Comparison of ENCODE assay signal across 1 cellular context in genomic region chr11:66222358-66223149, GRCh38.
A peak's percentile ranks its signal among the peaks of the same experiment; 100 is the strongest.
TF ChIP-seq lines count a peak whose summit lies in the region.

No MANE protein-coding gene starts in this region.

TF ChIP-seq in H1, 55 proteins besides CTCF, POLR2A, EP300 and RAD21:
- TF ChIP-seq ASH2L (IDR thresholded peaks at IDR 0.05; ENCODE audit: low read length) (peak; percentile 37), JUND (IDR thresholded peaks at IDR 0.05; ENCODE audit: low read length) (peak; percentile 84), NRF1 (IDR thresholded peaks at IDR 0.05; ENCODE audit: low read depth, low read length) (no peak), SIRT6 (IDR thresholded peaks at IDR 0.05; ENCODE audit: low read length) (no peak), SIN3A (conservative IDR thresholded peaks at IDR 0.05 in 1 of 2, IDR thresholded peaks at IDR 0.05 in 1 of 2; ENCODE audit: low read depth in 1 of 2, low read length in 2 of 2) (peak in 1 of 2 experiments; percentile 91; a peak in 2 of 4 replicates), GABPA (IDR thresholded peaks at IDR 0.05; ENCODE audit: borderline replicate concordance, insufficient read depth, low read length) (no peak), CBX8 (IDR thresholded peaks at IDR 0.05; ENCODE audit: borderline replicate concordance, low read depth, low read length) (no peak), CREB1 (IDR thresholded peaks at IDR 0.05) (peak; percentile 87), RBBP5 (IDR thresholded peaks at IDR 0.05; ENCODE audit: borderline replicate concordance, low read depth, low read length) (no peak), USF2 (IDR thresholded peaks at IDR 0.05; ENCODE audit: low read length) (peak; percentile 89), SP2 (IDR thresholded peaks at IDR 0.05; ENCODE audit: low read length) (no peak), RFX5 (IDR thresholded peaks at IDR 0.05; ENCODE audit: borderline replicate concordance, low read depth, low read length) (no peak), TCF12 (IDR thresholded peaks at IDR 0.05; ENCODE audit: low read depth, low read length) (0 out of 2 replicates have a peak, but pooled peaks have one; percentile 10), BACH1 (IDR thresholded peaks at IDR 0.05; ENCODE audit: low read length) (no peak), SP4 (IDR thresholded peaks at IDR 0.05; ENCODE audit: low read length) (peak; percentile 85; the same call in 1 of the 2 replicates), BRCA1 (IDR thresholded peaks at IDR 0.05; ENCODE audit: low read depth, low read length) (peak; percentile 32; the same call in 1 of the 2 replicates), ATF3 (IDR thresholded peaks at IDR 0.05; ENCODE audit: insufficient read depth, low read depth, low read length) (peak; percentile 96), MAFK (IDR thresholded peaks at IDR 0.05; ENCODE audit: low read depth, low read length) (peak; percentile 5; the same call in 1 of the 2 replicates), GTF2F1 (IDR thresholded peaks at IDR 0.05; ENCODE audit: borderline replicate concordance, low read depth, low read length) (peak; percentile 81; the same call in 1 of the 2 replicates), TEAD4 (IDR thresholded peaks at IDR 0.05; ENCODE audit: low read depth, low read length) (no peak), ATF2 (IDR thresholded peaks at IDR 0.05; ENCODE audit: low read length) (no peak), MAX (IDR thresholded peaks at IDR 0.05) (peak; percentile 58), TAF7 (optimal IDR thresholded peaks at IDR 0.05; ENCODE audit: borderline replicate concordance, low read depth, low read length) (no peak), TBP (IDR thresholded peaks at IDR 0.05; ENCODE audit: low read depth, low read length) (peak; percentile 77), YY1 (IDR thresholded peaks at IDR 0.05; ENCODE audit: low read depth, low read length) (no peak), CEBPB (IDR thresholded peaks at IDR 0.05; ENCODE audit: low read depth, low read length) (peak; percentile 87)
TF ChIP-seq in H1: peak in this region for 14.
